8 cellular contexts compared by ENCODE assay signal in the genomic region with DNA sequence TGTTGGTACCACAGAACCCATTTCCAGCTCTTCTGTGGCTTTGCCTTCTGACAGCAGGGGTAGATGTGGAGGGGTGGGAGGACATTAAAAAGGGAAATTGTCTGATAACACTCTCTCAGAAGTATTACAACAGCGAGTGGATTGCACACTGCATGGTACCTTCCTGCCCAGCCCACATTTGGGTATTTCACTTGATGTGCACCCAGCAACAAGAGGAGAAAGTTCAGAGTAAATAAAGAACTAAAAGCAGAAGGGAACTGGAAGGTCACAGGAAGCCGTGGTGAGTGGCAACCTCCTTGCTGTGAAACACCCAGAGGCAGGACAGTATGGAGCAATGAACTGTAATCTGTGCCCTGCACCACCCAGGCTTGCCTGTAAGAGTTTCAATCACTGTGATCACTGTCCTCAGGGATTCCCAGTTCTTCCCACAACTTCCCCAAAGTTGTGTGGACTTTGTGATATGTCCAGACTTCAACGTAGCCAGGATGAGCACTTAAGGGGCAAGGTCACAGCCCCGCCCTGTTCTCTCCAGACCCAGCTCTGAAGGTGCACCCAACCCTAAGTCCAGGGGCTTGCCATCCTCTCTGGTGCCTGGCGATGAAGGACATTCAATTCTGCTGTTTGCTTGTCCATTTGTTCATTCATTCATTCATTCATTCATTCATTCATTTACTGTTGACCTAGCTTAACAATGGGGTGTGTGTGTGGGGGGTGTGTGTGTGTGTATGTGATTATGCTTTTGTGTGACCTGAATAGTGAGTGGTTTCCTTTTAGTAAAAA. TPM values are rescaled to one million over a fixed set of nuclear protein-coding genes. Genes with fewer than 3 reads are reported as not detected.
DNase-seq lines count a peak whose midpoint lies in the region; ATAC-seq and TF ChIP-seq lines count a peak whose summit lies in the region.

No MANE protein-coding gene starts in this region.

- no peak for TF ChIP-seq POLR2A in gastroesophageal sphincter (IDR thresholded peaks at IDR 0.05)

- no peaks in the 10 kb centered on the region for H3K36me3 ChIP-seq in left ventricle myocardium inferior
- no peaks in the 10 kb centered on the region for H3K36me3 ChIP-seq in gastroesophageal sphincter

- H3K4me3 ChIP-seq in left ventricle myocardium inferior: no peak overlapping the region
- no peak overlapping the region for H3K4me3 ChIP-seq in gastroesophageal sphincter

- H3K27me3 ChIP-seq in CD4-positive, alpha-beta T cell (ENCODE audit: control insufficient read depth, insufficient read depth, low read length): no peaks in the 10 kb centered on the region
- H3K27me3 ChIP-seq in left ventricle myocardium inferior (ENCODE audit: low read depth) (no peaks in the 10 kb centered on the region), gastroesophageal sphincter (peaks cover 11% of the 10 kb centered on the region)

- no peaks in the 10 kb centered on the region for H3K9me3 ChIP-seq in CD4-positive, alpha-beta T cell (ENCODE audit: control insufficient read depth, low read length)
- no peaks in the 10 kb centered on the region for H3K9me3 ChIP-seq in left ventricle myocardium inferior (replicated peaks)
- no peaks in the 10 kb centered on the region for H3K9me3 ChIP-seq in gastroesophageal sphincter

- POLR2A ChIA-PET in CD4-positive, alpha-beta T cell (lab: Charles Lee): interaction anchor here (0.5 to 7.3 kb wide), 12 partner anchors 17 to 190 kb away, joined by 3 to 286 read pairs (median 5); partner anchors contain the start of genes F5, METTL18 and SELL
- POLR2A ChIA-PET in activated CD4-positive, alpha-beta T cell treated with anti-CD3 and anti-CD28 coated beads for 36 hours (lab: Charles Lee): no interaction called here
- POLR2A ChIA-PET in GM10248 (lab: Yijun Ruan, JAX): no interaction called here

- peaks cover 2% of the 10 kb centered on the region for H3K9me3 Mint-ChIP-seq in CD4-positive, alpha-beta T cell
- peaks cover 4% of the 10 kb centered on the region for H3K9me3 Mint-ChIP-seq in activated CD4-positive, alpha-beta T cell treated with anti-CD3 and anti-CD28 coated beads for 36 hours (ENCODE audit: low read depth)

- intact Hi-C loops in CD4-positive, alpha-beta T cell (cut with DNase I, micrococcal nuclease): loop anchor here in 1 of 2 experiments (1.0 kb wide), 3 partner anchors 89 to 189 kb away; partner anchors contain the start of genes METTL18 and SELL
- intact Hi-C loops in activated CD4-positive, alpha-beta T cell treated with anti-CD3 and anti-CD28 coated beads for 36 hours (cut with DNase I, micrococcal nuclease): loop anchor here in 1 of 2 experiments (5.0 kb wide), 1 partner anchor 37 kb away; no protein-coding TSS in a partner anchor
- intact Hi-C loops in left ventricle myocardium inferior (cut with micrococcal nuclease): loop anchor here (5.0 to 10.0 kb wide), 2 partner anchors 107 to 200 kb away; partner anchors contain the start of gene SELL

- H3K27me3 Mint-ChIP-seq in CD4-positive, alpha-beta T cell: no peaks in the 10 kb centered on the region
- no peaks in the 10 kb centered on the region for H3K27me3 Mint-ChIP-seq in activated CD4-positive, alpha-beta T cell treated with anti-CD3 and anti-CD28 coated beads for 36 hours

- no peak for TF ChIP-seq EP300 in gastroesophageal sphincter (IDR thresholded peaks at IDR 0.05)

- CTCF ChIA-PET in CD4-positive, alpha-beta T cell (lab: Charles Lee): interaction anchor here (2.8 kb wide), 1 partner anchor 107 kb away, joined by 12 read pairs; no protein-coding TSS in a partner anchor
- CTCF ChIA-PET in activated CD4-positive, alpha-beta T cell treated with anti-CD3 and anti-CD28 coated beads for 36 hours (lab: Charles Lee): interaction anchor here (0.5 to 6.3 kb wide), 5 partner anchors 11 to 1635 kb away, joined by 3 to 119 read pairs (median 3); no protein-coding TSS in a partner anchor
- CTCF ChIA-PET in GM10248 (lab: Yijun Ruan, JAX): interaction anchor here (1.3 kb wide), 2 partner anchors 107 kb away, joined by 3 to 7 read pairs; no protein-coding TSS in a partner anchor

- H3K4me1 ChIP-seq in left ventricle myocardium inferior (peaks cover 7% of the 10 kb centered on the region), gastroesophageal sphincter (no peaks in the 10 kb centered on the region)

- peak overlapping the region; percentile 10 for H3K27ac ChIP-seq in CD4-positive, alpha-beta T cell (ENCODE audit: low read depth, low read length)
- H3K27ac ChIP-seq in left ventricle myocardium inferior (replicated peaks) (no peak overlapping the region), gastroesophageal sphincter (no peak overlapping the region)

- H3K4me1 Mint-ChIP-seq in CD4-positive, alpha-beta T cell (ENCODE audit: low read depth): peaks cover 85% of the 10 kb centered on the region
- H3K4me1 Mint-ChIP-seq in activated CD4-positive, alpha-beta T cell treated with anti-CD3 and anti-CD28 coated beads for 36 hours: peaks cover 53% of the 10 kb centered on the region

- no peak for TF ChIP-seq CTCF in CD4-positive, alpha-beta T cell (IDR thresholded peaks at IDR 0.05)
- TF ChIP-seq CTCF in left ventricle myocardium inferior (IDR thresholded peaks at IDR 0.05; ENCODE audit: borderline replicate concordance) (no peak), gastroesophageal sphincter (IDR thresholded peaks at IDR 0.05) (no peak), GM10248 (IDR thresholded peaks at IDR 0.05; ENCODE audit: control extremely low read depth, extremely low read depth, low read depth, missing control alignments) (no peak)

- peak overlapping the region; percentile 85 for H3K27ac Mint-ChIP-seq in CD4-positive, alpha-beta T cell
- H3K27ac Mint-ChIP-seq in activated CD4-positive, alpha-beta T cell treated with anti-CD3 and anti-CD28 coated beads for 36 hours: peak overlapping the region; percentile 58

- peak; percentile 16 to 64 (median 41) for DNase-seq in CD4-positive, alpha-beta T cell
- DNase-seq in activated CD4-positive, alpha-beta T cell treated with anti-CD3 and anti-CD28 coated beads for 36 hours: peak; percentile 68
- DNase-seq in left ventricle myocardium inferior (peak; percentile 18), NCI-H1436 treated with DMSO at 0.1 percent for 48 hours (lab: John Stamatoyannopoulos, UW) (no peak), GM10248 (ENCODE audit: extremely low spot score) (no peak), dermis blood vessel endothelial cell (no peak)

- 47 to 59% methylated on average over 3 to 4 of the region's 5 CpGs for WGBS in gastroesophageal sphincter (ENCODE audit: low coverage in 1 of 2), 2 donors

- no peaks in the 10 kb centered on the region for H3K36me3 Mint-ChIP-seq in CD4-positive, alpha-beta T cell (ENCODE audit: low read depth)
- H3K36me3 Mint-ChIP-seq in activated CD4-positive, alpha-beta T cell treated with anti-CD3 and anti-CD28 coated beads for 36 hours (ENCODE audit: low read depth): peaks cover 11% of the 10 kb centered on the region

- peak; percentile 92 for ATAC-seq in CD4-positive, alpha-beta T cell (ENCODE audit: poor library complexity)
- ATAC-seq in HG03354 (IDR thresholded peaks at IDR 0.05; ENCODE audit: poor library complexity, severe bottlenecking, unreplicated experiment): peak; percentile 55
- peak; percentile 86 for ATAC-seq in activated CD4-positive, alpha-beta T cell treated with anti-CD3 and anti-CD28 coated beads for 36 hours
- ATAC-seq in gastroesophageal sphincter: no peak

- H3K4me3 Mint-ChIP-seq in CD4-positive, alpha-beta T cell: peak overlapping the region; percentile 72
- H3K4me3 Mint-ChIP-seq in activated CD4-positive, alpha-beta T cell treated with anti-CD3 and anti-CD28 coated beads for 36 hours: peak overlapping the region; percentile 6

RNA-seq across cellular contexts. Expression of gene F5, which starts 18.7 kb away (rescaled TPM):
- total RNA-seq in CD4-positive, alpha-beta T cell: 1 to 10 TPM; 5.4 to 6.2 TPM
- total RNA-seq in activated CD4-positive, alpha-beta T cell treated with anti-CD3 and anti-CD28 coated beads for 36 hours: 10 to 100 TPM; 49.8 to 57.8 TPM
- total RNA-seq in left ventricle myocardium inferior (14.7 TPM), gastroesophageal sphincter (1 to 10 TPM in 1 of 4 donors, under 1 TPM in 2, not detected in 1; 0.12 to 3.5 (median 0.42) TPM), dermis blood vessel endothelial cell (not detected in 2 replicates)

RNA-seq across cellular contexts. Expression of gene SELP, which starts 25.0 kb away (rescaled TPM):
- total RNA-seq in CD4-positive, alpha-beta T cell: 1 to 10 TPM; 1.3 to 1.4 TPM
- total RNA-seq in activated CD4-positive, alpha-beta T cell treated with anti-CD3 and anti-CD28 coated beads for 36 hours: 1 to 10 TPM in 1 of 2 experiments, under 1 TPM in 1; 0.50 to 1.4 TPM
- total RNA-seq in left ventricle myocardium inferior (10.9 TPM), gastroesophageal sphincter (10 to 100 TPM in 2 of 4 donors, 1 to 10 TPM in 2; 1.9 to 26.0 (median 8.0) TPM), dermis blood vessel endothelial cell (2.6 and 5.3 TPM in 2 replicates)

Comparison
In these comparisons a context has a peak if more than half of its experiments do, and no peak if none do; other contexts are left out.
1. DNase-seq: peak in CD4-positive, alpha-beta T cell (10 of 10), activated CD4-positive, alpha-beta T cell treated with anti-CD3 and anti-CD28 coated beads for 36 hours (single experiment) and left ventricle myocardium inferior (single experiment); none in NCI-H1436 treated with DMSO at 0.1 percent for 48 hours (single experiment), GM10248 (single experiment) and dermis blood vessel endothelial cell (single experiment).